Comparison of ENCODE assay signal across 3 cellular contexts in genomic region chr14:25803419-25804018, GRCh38.
"Had no signal": no experiment of that assay in that cellular context is flagged by ENCODE, and none has a peak within 500 bp of the region (broad histone marks: within the 10 kb centered on the region; RNA-seq: fewer than 3 reads in every experiment).

No MANE protein-coding gene starts in this region.

- H3K4me3 ChIP-seq: GM12878 had no signal

- ATAC-seq: GM12878 had no signal

- DNase-seq: GDM1, GF-D8 had no signal
